In the genomic region with DNA sequence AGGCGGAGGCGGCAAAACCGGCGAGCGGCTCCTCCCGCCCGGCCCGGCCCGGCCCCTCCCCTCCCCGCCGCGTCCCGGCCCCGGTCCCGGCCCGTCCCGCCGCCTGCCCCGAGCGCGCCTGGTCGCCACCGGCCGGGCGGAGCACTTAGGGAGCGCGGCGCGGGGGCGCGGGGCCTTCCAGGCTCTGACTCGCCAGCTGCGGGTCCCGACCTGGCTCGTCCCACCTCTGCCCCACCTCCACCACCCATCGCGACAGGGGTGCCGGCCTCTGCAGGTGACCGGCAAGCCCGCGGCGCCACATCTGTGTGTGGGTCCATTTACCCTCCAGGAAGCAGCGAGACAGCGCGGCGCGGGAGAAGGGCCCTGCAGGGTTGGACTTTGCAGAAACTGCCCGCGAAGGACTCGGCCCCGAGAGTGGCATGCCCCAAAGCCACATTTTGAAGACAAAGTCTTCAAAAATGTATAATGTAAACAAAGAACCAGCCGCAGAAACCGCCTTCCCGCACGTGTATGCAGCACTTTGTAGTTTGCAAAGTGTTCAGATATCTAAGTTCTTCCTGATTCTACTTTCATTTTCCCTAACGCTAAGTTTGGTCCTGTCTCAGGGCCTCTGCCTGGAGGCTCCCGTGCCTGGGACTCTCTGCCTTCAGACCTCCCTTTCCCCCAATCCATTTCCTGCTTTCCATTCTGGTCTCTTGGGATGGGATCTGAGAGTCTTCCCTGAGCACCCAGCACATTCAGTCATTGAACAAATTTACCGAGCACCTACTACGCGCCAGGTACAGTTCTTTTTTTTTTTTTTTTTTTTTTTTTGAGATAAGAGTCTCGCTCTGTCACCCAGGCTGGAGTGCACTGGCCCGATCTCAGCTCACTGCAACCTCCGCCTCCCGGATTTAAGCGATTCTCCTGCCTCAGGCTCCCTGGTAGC, we compare ENCODE assay signal across 7 cellular contexts. TPM values are rescaled to one million over a fixed set of nuclear protein-coding genes. Genes with fewer than 3 reads are reported as not detected.
DNase-seq lines count a peak whose midpoint lies in the region; ATAC-seq and TF ChIP-seq lines count a peak whose summit lies in the region.

Gene TMCO4 (minus strand): TSS at position 40 of the 928 bp plus-strand sequence. CDS start 19,158 bp downstream, outside the sequence.

- POLR2A ChIA-PET in Panc1 (lab: Charles Lee): interaction anchor here (0.7 kb wide), 1 partner anchor 75 kb away, joined by 13 read pairs; no protein-coding TSS in a partner anchor

- peak; percentile 51 for ATAC-seq in GM18498 (IDR thresholded peaks at IDR 0.05; ENCODE audit: unreplicated experiment)
- ATAC-seq in HG03066 (IDR thresholded peaks at IDR 0.05; ENCODE audit: low read depth, unreplicated experiment): peak; percentile 44
- peak; percentile 81 for ATAC-seq in Panc1

- TF ChIP-seq CTCF in Panc1 (IDR thresholded peaks at IDR 0.05) (no peak), fibroblast of villous mesenchyme (IDR thresholded peaks at IDR 0.05; ENCODE audit: insufficient read depth, low read depth, low read length) (no peak), neural cell (IDR thresholded peaks at IDR 0.05; ENCODE audit: poor library complexity, severe bottlenecking) (no peak), subcutaneous adipose tissue (IDR thresholded peaks at IDR 0.05; ENCODE audit: low read depth) (no peak)

- H3K36me3 ChIP-seq in Panc1 (ENCODE audit: control insufficient read depth, insufficient read depth, low read length) (no peaks in the 10 kb centered on the region), neural cell (ENCODE audit: insufficient read depth, low read length) (no peaks in the 10 kb centered on the region)

- no peak within 1 kb of the TSS for H3K4me2 ChIP-seq in neural cell (ENCODE audit: low read length)

- intact Hi-C loops in Panc1 (cut with micrococcal nuclease; ENCODE audit: unreplicated experiment): no loop called here

- in situ Hi-C loops in Panc1 (cut with HindIII; ENCODE audit: low pct_unique_long_range_greater_than_20kb, low sequenced_read_pairs): no loop called here

- H3F3A ChIP-seq in neural cell (ENCODE audit: insufficient read depth, low read length, poor library complexity, severe bottlenecking): no peaks in the 10 kb centered on the region

- no peak for TF ChIP-seq RAD21 in neural cell (conservative IDR thresholded peaks at IDR 0.05)

- H3K27ac ChIP-seq in Panc1 (ENCODE audit: low read length) (peak within 1 kb of the TSS; percentile 79), neural cell (ENCODE audit: low read length) (no peak within 1 kb of the TSS)

- H3K9me2 ChIP-seq in neural cell (ENCODE audit: insufficient read depth, low read length): no peaks in the 10 kb centered on the region

- H3K27me3 ChIP-seq in Panc1 (ENCODE audit: control insufficient read depth, insufficient read depth, low read length) (no peaks in the 10 kb centered on the region), neural cell (ENCODE audit: insufficient read depth, low read depth, low read length) (peaks cover 40% of the 10 kb centered on the region)

- DNase-seq in Panc1 (ENCODE audit: low read depth, low spot score) (no peak), fibroblast of villous mesenchyme (ENCODE audit: low read depth) (peak; percentile 87)
- DNase-seq in activated effector memory CD4-positive, alpha-beta T cell treated with anti-CD3 and anti-CD28 coated beads, Interleukin-2, amount 50 U/mL, for 16 hours: peak; percentile 79

- H3K4me3 ChIP-seq in Panc1 (ENCODE audit: low read depth in 2 of 2, low read length in 2 of 2): peak within 1 kb of the TSS; percentile 54 to 78
- peak within 1 kb of the TSS; percentile 65 for H3K4me3 ChIP-seq in fibroblast of villous mesenchyme (ENCODE audit: low read depth, low read length)
- H3K4me3 ChIP-seq in neural cell (ENCODE audit: low read length): peak within 1 kb of the TSS; percentile 46

- CTCF ChIA-PET in Panc1 (lab: Charles Lee): interaction anchor here (0.6 kb wide), 1 partner anchor 96 kb away, joined by 3 read pairs; no protein-coding TSS in a partner anchor

- no peaks in the 10 kb centered on the region for H4K20me1 ChIP-seq in neural cell (ENCODE audit: insufficient read depth)

- no peak for TF ChIP-seq EP300 in neural cell (conservative IDR thresholded peaks at IDR 0.05; ENCODE audit: poor library complexity, severe bottlenecking)

- no peak within 1 kb of the TSS for H2AFZ ChIP-seq in neural cell (ENCODE audit: low read depth, low read length)

- no peaks in the 10 kb centered on the region for H3K9me3 ChIP-seq in Panc1 (ENCODE audit: control insufficient read depth, insufficient read depth, low read depth, low read length)
- H3K9me3 ChIP-seq in neural cell (ENCODE audit: low read length): no peaks in the 10 kb centered on the region

- H3K4me1 ChIP-seq in Panc1 (ENCODE audit: control insufficient read depth, insufficient read depth, low read length): peaks cover 5% of the 10 kb centered on the region

- H3K79me2 ChIP-seq in neural cell (replicated peaks; ENCODE audit: insufficient read depth, low read length): no peaks in the 10 kb centered on the region

- no peak within 1 kb of the TSS for H3K9ac ChIP-seq in neural cell (ENCODE audit: low read length)

- no TSS peak for BruUV-seq in Panc1 (replicated peaks; lab: Mats Ljungman, UMichigan)

TF ChIP-seq in neural cell, 6 proteins besides CTCF, POLR2A, EP300 and RAD21:
- no peak for TF ChIP-seq TAF1 (IDR thresholded peaks at IDR 0.05; ENCODE audit: low read depth)
- no peak for TF ChIP-seq MXI1 (conservative IDR thresholded peaks at IDR 0.05; ENCODE audit: poor library complexity, severe bottlenecking)

RNA-seq across cellular contexts. Expression of gene TMCO4, which starts in this region (rescaled TPM):
- total RNA-seq in Panc1 (2021; ENCODE audit: unreplicated experiment): 13.2 TPM
- 10.3 TPM for polyA plus RNA-seq in Panc1 (2012; ENCODE audit: insufficient read length)
- 20.7 and 20.9 TPM in 2 replicates for total RNA-seq in fibroblast of villous mesenchyme
- polyA plus RNA-seq in neural cell: not detected in 2 replicates
- not detected in 2 replicates for polyA minus RNA-seq in neural cell
- 10 to 100 TPM; 22.5 to 26.2 (median 23.8) TPM for total RNA-seq in subcutaneous adipose tissue
